In the genomic region with DNA sequence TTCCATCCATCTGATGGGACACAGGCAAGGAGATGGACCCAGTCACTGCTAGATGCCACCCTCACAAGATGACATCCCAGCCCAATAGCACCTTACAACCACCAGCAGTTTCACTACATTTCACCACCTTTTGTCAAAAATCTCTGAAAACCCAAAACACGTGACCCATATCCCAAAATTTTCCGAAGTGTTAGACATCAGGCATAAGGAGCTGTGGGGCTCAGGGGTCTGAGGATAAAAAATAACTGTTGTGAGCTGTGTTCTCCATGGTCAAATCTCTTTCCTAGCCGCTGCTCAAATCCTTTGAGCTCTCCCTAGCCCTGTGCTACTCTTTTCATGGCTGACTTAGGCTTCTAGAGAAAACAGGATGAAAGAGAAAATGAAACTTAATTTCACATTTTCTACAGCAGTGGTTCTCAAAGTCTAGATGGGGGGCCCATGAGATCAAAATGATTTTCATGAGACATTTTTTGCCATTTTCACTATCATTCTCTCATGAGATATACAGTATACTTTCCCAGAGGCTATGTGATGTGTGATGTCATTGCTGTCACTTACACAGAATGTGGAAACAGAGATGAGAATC, we compare ENCODE assay signal across 9 cellular contexts. TPM values are rescaled to one million over a fixed set of nuclear protein-coding genes. Genes with fewer than 3 reads are reported as not detected.
DNase-seq lines count a peak whose midpoint lies in the region; ATAC-seq and TF ChIP-seq lines count a peak whose summit lies in the region.
"Had no signal": no experiment of that assay in that cellular context is flagged by ENCODE, and none has a peak within 500 bp of the region (broad histone marks: within the 10 kb centered on the region; RNA-seq: fewer than 3 reads in every experiment).

No MANE protein-coding gene starts in this region.

- peak overlapping the region; percentile 70 for H3K27ac Mint-ChIP-seq in activated CD4-positive, alpha-beta memory T cell treated with anti-CD3 and anti-CD28 coated beads, Interleukin-2, amount 10 ng/mL, durations not matched to agents 7 days and 5 days
- no peak overlapping the region for H3K27ac Mint-ChIP-seq in glutamatergic neuron (ENCODE audit: unreplicated experiment)
- H3K27ac Mint-ChIP-seq: dendritic cell treated with granulocyte-macrophage colony-stimulating factor and Interleukin-4, amounts not matched to agents 40 ng/mL and 50 ng/mL, for 4 days had no signal

- peaks cover 54% of the 10 kb centered on the region for H3K4me1 Mint-ChIP-seq in activated CD4-positive, alpha-beta memory T cell treated with anti-CD3 and anti-CD28 coated beads, Interleukin-2, amount 10 ng/mL, durations not matched to agents 7 days and 5 days
- no peaks in the 10 kb centered on the region for H3K4me1 Mint-ChIP-seq in glutamatergic neuron (ENCODE audit: low read depth, unreplicated experiment)

- H3K9me3 Mint-ChIP-seq in activated CD4-positive, alpha-beta memory T cell treated with anti-CD3 and anti-CD28 coated beads, Interleukin-2, amount 10 ng/mL, durations not matched to agents 7 days and 5 days: no peaks in the 10 kb centered on the region
- H3K9me3 Mint-ChIP-seq in glutamatergic neuron (ENCODE audit: unreplicated experiment): no peaks in the 10 kb centered on the region
- H3K9me3 Mint-ChIP-seq: dendritic cell treated with granulocyte-macrophage colony-stimulating factor and Interleukin-4, amounts not matched to agents 40 ng/mL and 50 ng/mL, for 4 days had no signal

- no peaks in the 10 kb centered on the region for H3K27me3 Mint-ChIP-seq in activated CD4-positive, alpha-beta memory T cell treated with anti-CD3 and anti-CD28 coated beads, Interleukin-2, amount 10 ng/mL, durations not matched to agents 7 days and 5 days
- no peaks in the 10 kb centered on the region for H3K27me3 Mint-ChIP-seq in glutamatergic neuron (ENCODE audit: unreplicated experiment)
- H3K27me3 Mint-ChIP-seq: dendritic cell treated with granulocyte-macrophage colony-stimulating factor and Interleukin-4, amounts not matched to agents 40 ng/mL and 50 ng/mL, for 4 days had no signal

- in situ Hi-C loops in brain microvascular endothelial cell (cut with HindIII; ENCODE audit: low pct_ligation_motif_present, low sequenced_read_pairs): no loop called here

- POLR2A ChIA-PET in activated CD4-positive, alpha-beta memory T cell treated with anti-CD3 and anti-CD28 coated beads, Interleukin-2, amount 10 ng/mL, durations not matched to agents 7 days and 5 days (lab: Charles Lee): interaction anchor here (0.6 to 1.8 kb wide), 3 partner anchors 12 to 220 kb away, joined by 3 to 7 read pairs (median 3); a partner anchor contains a TSS

- H3K36me3 ChIP-seq in brain microvascular endothelial cell (replicated peaks): no peaks in the 10 kb centered on the region

- no peak overlapping the region for H3K27ac ChIP-seq in brain microvascular endothelial cell

- CTCF ChIA-PET in activated CD4-positive, alpha-beta memory T cell treated with anti-CD3 and anti-CD28 coated beads, Interleukin-2, amount 10 ng/mL, durations not matched to agents 7 days and 5 days (lab: Charles Lee): interaction anchor here (0.9 to 1.3 kb wide), 2 partner anchors 12 to 103 kb away, joined by 3 read pairs; no protein-coding TSS in a partner anchor

- H3K36me3 Mint-ChIP-seq in activated CD4-positive, alpha-beta memory T cell treated with anti-CD3 and anti-CD28 coated beads, Interleukin-2, amount 10 ng/mL, durations not matched to agents 7 days and 5 days (ENCODE audit: low read depth): peaks cover 23% of the 10 kb centered on the region
- H3K36me3 Mint-ChIP-seq in glutamatergic neuron (ENCODE audit: unreplicated experiment): no peaks in the 10 kb centered on the region

- H3K4me3 ChIP-seq in GM12865 (ENCODE audit: low read depth, low read length) (peak overlapping the region; percentile 69), brain microvascular endothelial cell (ENCODE audit: low read depth, low read length) (no peak overlapping the region)

- peak; percentile 58 for ATAC-seq in GM19395 (IDR thresholded peaks at IDR 0.05; ENCODE audit: unreplicated experiment)
- peak; percentile 61 for ATAC-seq in HG02973 (IDR thresholded peaks at IDR 0.05; ENCODE audit: unreplicated experiment)

- peak; percentile 87 for DNase-seq in GM12865 (ENCODE audit: low read depth)
- no peak for DNase-seq in activated CD4-positive, alpha-beta memory T cell treated with anti-CD3 and anti-CD28 coated beads, Interleukin-2, amount 10 ng/mL, durations not matched to agents 7 days and 5 days
- DNase-seq in glutamatergic neuron: no peak
- no peak for DNase-seq in brain microvascular endothelial cell
- no peak for DNase-seq in CD1c-positive myeloid dendritic cell (ENCODE audit: extremely low spot score)
- DNase-seq in NCI-H510A (lab: John Stamatoyannopoulos, UW): no peak

- peak overlapping the region; percentile 56 for H3K4me3 Mint-ChIP-seq in activated CD4-positive, alpha-beta memory T cell treated with anti-CD3 and anti-CD28 coated beads, Interleukin-2, amount 10 ng/mL, durations not matched to agents 7 days and 5 days
- no peak overlapping the region for H3K4me3 Mint-ChIP-seq in glutamatergic neuron (ENCODE audit: unreplicated experiment)
- H3K4me3 Mint-ChIP-seq: dendritic cell treated with granulocyte-macrophage colony-stimulating factor and Interleukin-4, amounts not matched to agents 40 ng/mL and 50 ng/mL, for 4 days had no signal

- no peak for TF ChIP-seq CTCF in GM12865 (IDR thresholded peaks at IDR 0.05; ENCODE audit: insufficient read depth, low read depth, low read length, missing control alignments)
- TF ChIP-seq CTCF in glutamatergic neuron (IDR thresholded peaks at IDR 0.05; ENCODE audit: partially characterized antibody, unreplicated experiment): no peak
- TF ChIP-seq CTCF in brain microvascular endothelial cell (IDR thresholded peaks at IDR 0.05; ENCODE audit: low read depth, low read length, missing control alignments): no peak

- H3K27me3 ChIP-seq in brain microvascular endothelial cell (replicated peaks): no peaks in the 10 kb centered on the region

RNA-seq across cellular contexts. Expression of a gene that starts 40.7 kb away (rescaled TPM):
- total RNA-seq in activated CD4-positive, alpha-beta memory T cell treated with anti-CD3 and anti-CD28 coated beads, Interleukin-2, amount 10 ng/mL, durations not matched to agents 7 days and 5 days: 1 to 10 TPM; 2.4 TPM
- total RNA-seq in glutamatergic neuron (ENCODE audit: unreplicated experiment): not detected
